ENCODE assay signal across 25 cellular contexts in genomic region chr9:122179690-122180074, GRCh38. TPM values are rescaled to one million over a fixed set of nuclear protein-coding genes. Genes with fewer than 3 reads are reported as not detected.
A peak's percentile ranks its signal among the peaks of the same experiment; 100 is the strongest.
DNase-seq lines count a peak whose midpoint lies in the region; ATAC-seq, FAIRE-seq and TF ChIP-seq lines count a peak whose summit lies in the region.
"Had no signal": no experiment of that assay in that cellular context is flagged by ENCODE, and none has a peak within 500 bp of the region (broad histone marks: within the 10 kb centered on the region; RNA-seq: fewer than 3 reads in every experiment).

No MANE protein-coding gene starts in this region.

- H3K4me2 ChIP-seq in mammary epithelial cell (ENCODE audit: insufficient read depth, low read depth, low read length) (no peak overlapping the region), PC-3 (ENCODE audit: low read length) (peak overlapping the region; percentile 28; the same call in 1 of the 2 replicates), H1 (ENCODE audit: insufficient read depth in 1 of 2, low read depth in 2 of 2, low read length in 2 of 2) (no peak overlapping the region)
- H3K4me2 ChIP-seq: KMS-11, PC-9 had no signal

- no peak overlapping the region for H2BK20ac ChIP-seq in H1 (ENCODE audit: low read length)

- H3K79me2 ChIP-seq in mammary epithelial cell (ENCODE audit: insufficient read depth, low read length) (no peaks in the 10 kb centered on the region), PC-3 (ENCODE audit: low read length) (no peaks in the 10 kb centered on the region), H1 (ENCODE audit: control insufficient read depth in 1 of 2, insufficient read depth in 2 of 2, low read length in 2 of 2) (no peaks in the 10 kb centered on the region)

- H2BK15ac ChIP-seq in H1 (ENCODE audit: low read length) = no peak overlapping the region

- H3K36me3 ChIP-seq in mammary epithelial cell (ENCODE audit: insufficient read depth, low read length) (no peaks in the 10 kb centered on the region), PC-3 (ENCODE audit: low read depth, low read length) (no peaks in the 10 kb centered on the region), H1 (ENCODE audit: control insufficient read depth in 2 of 4, insufficient read depth in 4 of 4, low read length in 3 of 4) (no peaks in the 10 kb centered on the region)
- H3K36me3 ChIP-seq: HAP-1, prostate gland had no signal

- no peak overlapping the region for H3K9ac ChIP-seq in mammary epithelial cell (ENCODE audit: insufficient read depth, low read length)
- H3K9ac ChIP-seq in PC-3 (ENCODE audit: low read length) = no peak overlapping the region
- no peak overlapping the region for H3K9ac ChIP-seq in H1 (replicated peaks in 1 of 4; ENCODE audit: extremely low read depth in 1 of 4, low read depth in 3 of 4, low read length in 3 of 4)
- H3K9ac ChIP-seq: KMS-11 had no signal

- ATAC-seq in PC-3 (peak; percentile 60), GM18907 (IDR thresholded peaks at IDR 0.05; ENCODE audit: unreplicated experiment) (no peak)

- H2AK5ac ChIP-seq in H1 (ENCODE audit: low read depth, low read length) = no peak overlapping the region

- intact Hi-C loops in mammary epithelial cell (cut with micrococcal nuclease) = no loop called here
- intact Hi-C loops in MCF 10A (cut with micrococcal nuclease) = no loop called here
- intact Hi-C loops in PC-3 (cut with micrococcal nuclease) = no loop called here

- H2BK5ac ChIP-seq in H1 (ENCODE audit: low read depth, low read length) = no peak overlapping the region

- no peak overlapping the region for H3K27ac ChIP-seq in mammary epithelial cell (ENCODE audit: insufficient read depth, low read depth, low read length)
- peak overlapping the region; percentile 13; the same call in 1 of the 2 replicates for H3K27ac ChIP-seq in PC-3 (ENCODE audit: low read length)
- no peak overlapping the region for H3K27ac ChIP-seq in H1 (ENCODE audit: low read depth, low read length)
- H3K27ac ChIP-seq: 22Rv1, C4-2B, KMS-11, PC-9, prostate gland had no signal

- H3K9me2 ChIP-seq in PC-3 (replicated peaks; ENCODE audit: low read length) = no peaks in the 10 kb centered on the region

- peaks cover 55% of the 10 kb centered on the region for H3K27me3 Mint-ChIP-seq in MCF 10A (ENCODE audit: insufficient read depth, unreplicated experiment)

- no peak overlapping the region for H4K91ac ChIP-seq in H1 (replicated peaks; ENCODE audit: insufficient read length, low read length)

- peak overlapping the region; percentile 55 for H2AFZ ChIP-seq in mammary epithelial cell (ENCODE audit: low read depth, low read length)
- H2AFZ ChIP-seq in PC-3 (ENCODE audit: low read length) = no peak overlapping the region
- H2AFZ ChIP-seq in H1 (ENCODE audit: low read length) = no peak overlapping the region
- H2AFZ ChIP-seq: PC-9 had no signal

- H3K23me2 ChIP-seq in H1 (ENCODE audit: low read depth, low read length) = no peaks in the 10 kb centered on the region

- no peaks in the 10 kb centered on the region for H3K79me1 ChIP-seq in H1 (ENCODE audit: low read depth, low read length)

- no peaks in the 10 kb centered on the region for H3K9me3 ChIP-seq in mammary epithelial cell (replicated peaks; ENCODE audit: insufficient read depth, low read length)
- H3K9me3 ChIP-seq in PC-3 (ENCODE audit: low read length) = no peaks in the 10 kb centered on the region
- H3K9me3 ChIP-seq in H1 (ENCODE audit: insufficient read depth in 2 of 2, low read depth in 1 of 2, low read length in 1 of 2) = no peaks in the 10 kb centered on the region
- H3K9me3 ChIP-seq: HAP-1, prostate gland had no signal

- H2BK120ac ChIP-seq in H1 (replicated peaks; ENCODE audit: low read depth, low read length) = no peak overlapping the region

- H3K4me1 ChIP-seq in mammary epithelial cell (ENCODE audit: insufficient read depth, low read length) = peaks cover 20% of the 10 kb centered on the region
- H3K4me1 ChIP-seq in PC-3 (ENCODE audit: insufficient read depth, low read length) = peaks cover 20% of the 10 kb centered on the region
- no peaks in the 10 kb centered on the region; a peak in 1 of 7 replicates for H3K4me1 ChIP-seq in H1 (replicated peaks in 1 of 4; ENCODE audit: control insufficient read depth in 3 of 4, insufficient read depth in 4 of 4, low read length in 3 of 4)
- H3K4me1 ChIP-seq: prostate gland had no signal

- BruUV-seq in mammary epithelial cell (replicated peaks; lab: Mats Ljungman, UMichigan) = no TSS peak
- BruUV-seq in MCF 10A (replicated peaks; lab: Mats Ljungman, UMichigan) = no TSS peak
- no TSS peak for BruUV-seq in PC-3 (replicated peaks; lab: Mats Ljungman, UMichigan)

- H3K56ac ChIP-seq in H1 (replicated peaks; ENCODE audit: insufficient read length, low read depth, low read length) = no peak overlapping the region

- H3K4ac ChIP-seq in H1 (replicated peaks; ENCODE audit: insufficient read length, low read depth, low read length) = no peak overlapping the region

- no peak overlapping the region for H3K23ac ChIP-seq in H1 (ENCODE audit: insufficient read length)

- in situ Hi-C loops in mammary epithelial cell (cut with MboI; ENCODE audit: low sequenced_read_pairs in 2 of 2) = no loop called here

- 44% methylated on average over 2 of the region's 2 CpGs for WGBS in mammary epithelial cell (ENCODE audit: low coverage, missing lambda C conversion rate)
- 95% methylated on average over 2 of the region's 2 CpGs; no CpG with 5 or more reads in 1 of the 2 experiments for WGBS in H1 (ENCODE audit: extremely low coverage in 1 of 2, insufficient coverage in 1 of 2, insufficient read length in 1 of 2, insufficient replicate concordance in 2 of 2, low coverage in 1 of 2, low lambda C conversion rate in 2 of 2, missing lambda C conversion rate in 1 of 2), 2 experiments

- no peak overlapping the region for H2BK12ac ChIP-seq in H1 (ENCODE audit: low read depth, low read length)

- TF ChIP-seq EP300 in H1 (IDR thresholded peaks at IDR 0.05; ENCODE audit: borderline replicate concordance in 1 of 2, low read depth in 2 of 2, low read length in 2 of 2) = no peak

- no peaks in the 10 kb centered on the region for H3K9me3 Mint-ChIP-seq in MCF 10A (ENCODE audit: unreplicated experiment)
- H3K9me3 Mint-ChIP-seq: mesothelial cell of epicardium had no signal

- dilution Hi-C loops in mammary epithelial cell (cut with HindIII; ENCODE audit: low sequenced_read_pairs) = no loop called here

- no peak overlapping the region for H4K5ac ChIP-seq in H1 (ENCODE audit: insufficient read length, low read depth, low read length)

- no peak for TF ChIP-seq POLR2A in H1 (IDR thresholded peaks at IDR 0.05; ENCODE audit: control extremely low read depth in 1 of 2, low read depth in 2 of 2, low read length in 2 of 2)

- no peaks in the 10 kb centered on the region for H4K20me1 ChIP-seq in mammary epithelial cell (ENCODE audit: insufficient read depth, low read length)
- no peaks in the 10 kb centered on the region for H4K20me1 ChIP-seq in PC-3 (ENCODE audit: low read length)
- no peaks in the 10 kb centered on the region for H4K20me1 ChIP-seq in H1 (replicated peaks in 1 of 2; ENCODE audit: control insufficient read depth in 1 of 2, insufficient read depth in 2 of 2, low read length in 2 of 2)

- H3F3A ChIP-seq in PC-3 (ENCODE audit: low read length, unreplicated experiment) = no peaks in the 10 kb centered on the region

- no peak overlapping the region for H3K14ac ChIP-seq in H1 (ENCODE audit: insufficient read length)

- POLR2A ChIA-PET in MCF 10A (lab: Yijun Ruan, JAX) (no interaction called here), PC-3 (lab: Charles Lee; ENCODE audit: unreplicated experiment) (interaction anchor here (0.7 kb wide), 1 partner anchor 11 kb away, joined by 6 read pairs; no protein-coding TSS in a partner anchor), H1 (lab: Charles Lee; ENCODE audit: partially characterized antibody) (no interaction called here)

- H3K18ac ChIP-seq in H1 (ENCODE audit: extremely low read depth, low read length) = no peak overlapping the region

- H3K4me3 Mint-ChIP-seq in MCF 10A (ENCODE audit: unreplicated experiment) = no peak overlapping the region
- H3K4me3 Mint-ChIP-seq: mesothelial cell of epicardium had no signal

- H3K4me1 Mint-ChIP-seq in MCF 10A (ENCODE audit: insufficient read depth, unreplicated experiment) = peaks cover 7% of the 10 kb centered on the region
- H3K4me1 Mint-ChIP-seq: mesothelial cell of epicardium had no signal

- H4K8ac ChIP-seq in H1 (ENCODE audit: extremely low read depth, insufficient read depth, low read length) = peak overlapping the region; percentile 82; the same call in 1 of the 2 replicates

- TF ChIP-seq RAD21 in H1 (IDR thresholded peaks at IDR 0.05 in 1 of 2, conservative IDR thresholded peaks at IDR 0.05 in 1 of 2; ENCODE audit: low read depth in 2 of 2, low read length in 2 of 2) = no peak

- CTCF ChIA-PET in mammary epithelial cell (lab: Charles Lee; ENCODE audit: low non-redundant PET) (no interaction called here), MCF 10A (lab: Yijun Ruan, JAX) (interaction anchor here (0.6 to 0.7 kb wide), 2 partner anchors 17 to 54 kb away, joined by 3 read pairs; no protein-coding TSS in a partner anchor), PC-3 (lab: Charles Lee) (no interaction called here), H1 (lab: Charles Lee; ENCODE audit: partially characterized antibody) (interaction anchor here (0.6 to 1.3 kb wide), 3 partner anchors 9 to 53 kb away, joined by 3 to 4 read pairs (median 4); no protein-coding TSS in a partner anchor)

- DNase-seq in mammary epithelial cell (peak; percentile 44), MCF 10A (ENCODE audit: unreplicated experiment) (no peak), PC-3 (peak; percentile 68), H1 (ENCODE audit: low read depth in 1 of 2, low spot score in 2 of 2) (no peak), NCI-H146 treated with DMSO at 0.1 percent for 48 hours (lab: John Stamatoyannopoulos, UW; ENCODE audit: unreplicated experiment) (no peak), NCI-H345 treated with DMSO at 0.1 percent for 48 hours (lab: John Stamatoyannopoulos, UW; ENCODE audit: unreplicated experiment) (no peak), NK-92 (lab: John Stamatoyannopoulos, UW; ENCODE audit: unreplicated experiment) (no peak)
- DNase-seq: activated CD4-positive, alpha-beta T cell treated with anti-CD3 and anti-CD28 coated beads for 48 hours; activated effector memory CD4-positive, alpha-beta T cell treated with Interleukin-2 at 50 U/mL for 16 hours; cerebellar nuclear complex; hypothalamus; NCI-H748 treated with DMSO at 0.1 percent for 48 hours; PC-9; stimulated activated CD4-positive, alpha-beta T cell treated with anti-CD3 and anti-CD28 coated beads, Interleukin-4, amount 100 ng/mL, for 4 hours had no signal

- H3K27me3 ChIP-seq in mammary epithelial cell (ENCODE audit: insufficient read depth, low read length) = no peaks in the 10 kb centered on the region
- H3K27me3 ChIP-seq in PC-3 (ENCODE audit: low read length) = no peaks in the 10 kb centered on the region
- 0 out of 7 replicates have a peak, but pooled peaks cover 0 to 2% (median 0%) of the 10 kb centered on the region in 4 experiments for H3K27me3 ChIP-seq in H1 (replicated peaks in 1 of 4; ENCODE audit: control insufficient read depth in 3 of 4, extremely low read depth in 1 of 4, insufficient read depth in 3 of 4, low read length in 3 of 4)

- no peak overlapping the region for H3K27ac Mint-ChIP-seq in MCF 10A (ENCODE audit: low read depth, unreplicated experiment)
- H3K27ac Mint-ChIP-seq: mesothelial cell of epicardium had no signal

- FAIRE-seq in H1 (lab: Jason Lieb, UNC) = no peak
- FAIRE-seq: TTC549 had no signal

- H3K36me3 Mint-ChIP-seq in MCF 10A (ENCODE audit: insufficient read depth, unreplicated experiment) = no peaks in the 10 kb centered on the region
- H3K36me3 Mint-ChIP-seq: mesothelial cell of epicardium had no signal

- H3K4me3 ChIP-seq in mammary epithelial cell (replicated peaks in 1 of 3; ENCODE audit: insufficient read depth in 1 of 3, low read depth in 2 of 3, low read length in 3 of 3) (no peak overlapping the region), PC-3 (ENCODE audit: low read length) (no peak overlapping the region), H1 (ENCODE audit: extremely low read depth in 1 of 4, insufficient read depth in 2 of 4, low read depth in 3 of 4, low read length in 4 of 4) (no peak overlapping the region)
- H3K4me3 ChIP-seq: HAP-1, PC-9, prostate gland had no signal

- no peak for TF ChIP-seq CTCF in mammary epithelial cell (conservative IDR thresholded peaks at IDR 0.05 in 1 of 2, IDR thresholded peaks at IDR 0.05 in 1 of 2; ENCODE audit: extremely low read depth in 1 of 2, insufficient read depth in 1 of 2, low read depth in 1 of 2, low read length in 2 of 2)
- TF ChIP-seq CTCF in MCF 10A (IDR thresholded peaks at IDR 0.05; ENCODE audit: unreplicated experiment) = no peak
- TF ChIP-seq CTCF in PC-3 (conservative IDR thresholded peaks at IDR 0.05; ENCODE audit: low read depth, low read length) = no peak
- no peak for TF ChIP-seq CTCF in H1 (IDR thresholded peaks at IDR 0.05; ENCODE audit: control extremely low read depth in 1 of 3, insufficient read depth in 1 of 3, low read depth in 1 of 3, low read length in 3 of 3)

RNA-seq across cellular contexts. Expression of gene MORN5, which starts 20.0 kb away (rescaled TPM):
- not detected for total RNA-seq in mammary epithelial cell
- polyA plus RNA-seq in mammary epithelial cell = not detected
- not detected for polyA minus RNA-seq in mammary epithelial cell
- total RNA-seq in MCF 10A (2022) = not detected in 2 replicates
- not detected in 2 replicates for total RNA-seq in PC-3 (2014; rRNA removed)
- total RNA-seq in H1 (2021; fragmentation: NEBNext Ultra II Directional; extraction: Animal tissue kit (Norgen Biotek cat#: 25700)) = not detected in 2 replicates
- not detected in 2 replicates for polyA plus RNA-seq in H1 (2011; rRNA removed)
- polyA plus RNA-seq in H1 (2011; cell fraction: cytosol; rRNA removed) = not detected
- not detected for polyA plus RNA-seq in H1 (2011; cell fraction: nucleus; rRNA removed)
- not detected in 4 replicates for polyA plus RNA-seq in H1 (2012, experiment 1 of 2)
- polyA plus RNA-seq in H1 (2012, experiment 2 of 2) = not detected
- not detected for polyA plus RNA-seq in H1 (2013, experiment 1 of 2)
- not detected for polyA plus RNA-seq in H1 (2013, experiment 2 of 2)
- polyA minus RNA-seq in H1 (2011; rRNA and poly(A)+ RNA removed) = not detected in 2 replicates
- polyA minus RNA-seq in H1 (2011; cell fraction: cytosol; rRNA and poly(A)+ RNA removed) = not detected
- not detected for polyA minus RNA-seq in H1 (2011; cell fraction: nucleus; rRNA and poly(A)+ RNA removed)
- total RNA-seq: kidney epithelial cell, mesothelial cell of epicardium, PC-9, subcutaneous adipose tissue had no signal
- polyA plus RNA-seq: neural cell had no signal

RNA-seq across cellular contexts. Expression of gene NDUFA8, which starts 20.1 kb away (rescaled TPM):
- total RNA-seq in mammary epithelial cell (10 to 100 TPM; 26.0 to 77.4 TPM), MCF 10A (2022) (52.5 and 58.4 TPM in 2 replicates), PC-3 (2014; rRNA removed) (67.5 and 71.4 TPM in 2 replicates)
- polyA plus RNA-seq in mammary epithelial cell (111 TPM), H1 (2011; rRNA removed) (56.6 and 73.8 TPM in 2 replicates)
- polyA minus RNA-seq in mammary epithelial cell = 36.5 TPM
- 59.8 and 61.0 TPM in 2 replicates for total RNA-seq in H1 (2021; fragmentation: NEBNext Ultra II Directional; extraction: Animal tissue kit (Norgen Biotek cat#: 25700))
- 79.1 TPM for polyA plus RNA-seq in H1 (2011; cell fraction: cytosol; rRNA removed)
- 28.4 TPM for polyA plus RNA-seq in H1 (2011; cell fraction: nucleus; rRNA removed)
- 77.6 to 100 TPM (median 85.9 TPM) in 4 replicates for polyA plus RNA-seq in H1 (2012, experiment 1 of 2)
- 79.9 TPM for polyA plus RNA-seq in H1 (2012, experiment 2 of 2)
- polyA plus RNA-seq in H1 (2013, experiment 1 of 2) = 79.1 TPM
- polyA plus RNA-seq in H1 (2013, experiment 2 of 2) = 79.1 TPM
- polyA minus RNA-seq in H1 (2011; rRNA and poly(A)+ RNA removed) = 31.9 and 35.9 TPM in 2 replicates
- polyA minus RNA-seq in H1 (2011; cell fraction: cytosol; rRNA and poly(A)+ RNA removed) = 19.2 TPM
- 11.1 TPM for polyA minus RNA-seq in H1 (2011; cell fraction: nucleus; rRNA and poly(A)+ RNA removed)

RNA-seq across cellular contexts. Expression of gene LHX6, which starts 49.1 kb away (rescaled TPM):
- total RNA-seq in mammary epithelial cell = 10 to 100 TPM in 1 of 2 donors, 1 to 10 TPM in 1; 4.5 to 22.3 TPM
- polyA plus RNA-seq in mammary epithelial cell = 3.0 TPM
- 0.83 TPM for polyA minus RNA-seq in mammary epithelial cell
- 0.26 TPM in 1 of 2 replicates, not detected in the other for total RNA-seq in MCF 10A (2022)
- total RNA-seq in PC-3 (2014; rRNA removed) = 11.1 and 16.5 TPM in 2 replicates
- 1.2 and 1.9 TPM in 2 replicates for total RNA-seq in H1 (2021; fragmentation: NEBNext Ultra II Directional; extraction: Animal tissue kit (Norgen Biotek cat#: 25700))
- 0.92 and 1.0 TPM in 2 replicates for polyA plus RNA-seq in H1 (2011; rRNA removed)
- polyA plus RNA-seq in H1 (2011; cell fraction: cytosol; rRNA removed) = 0.96 TPM
- 1.3 TPM for polyA plus RNA-seq in H1 (2011; cell fraction: nucleus; rRNA removed)
- polyA plus RNA-seq in H1 (2012, experiment 1 of 2) = 0.47 to 1.5 TPM (median 0.91 TPM) in 4 replicates
- 0.52 TPM for polyA plus RNA-seq in H1 (2012, experiment 2 of 2)
- polyA plus RNA-seq in H1 (2013, experiment 1 of 2) = 1.3 TPM
- 1.4 TPM for polyA plus RNA-seq in H1 (2013, experiment 2 of 2)
- 0.63 and 0.88 TPM in 2 replicates for polyA minus RNA-seq in H1 (2011; rRNA and poly(A)+ RNA removed)
- polyA minus RNA-seq in H1 (2011; cell fraction: cytosol; rRNA and poly(A)+ RNA removed) = 0.44 TPM
- polyA minus RNA-seq in H1 (2011; cell fraction: nucleus; rRNA and poly(A)+ RNA removed) = 1.4 TPM
- total RNA-seq: PC-9 had no signal

Comparison
In these comparisons a context has a peak if more than half of its experiments do, and no peak if none do; other contexts are left out.
1. DNase-seq: peak in mammary epithelial cell (single experiment) and PC-3 (single experiment); none in MCF 10A (single experiment), H1 (0 of 2), NCI-H146 treated with DMSO at 0.1 percent for 48 hours (single experiment), NCI-H345 treated with DMSO at 0.1 percent for 48 hours (single experiment) and NK-92 (single experiment).
2. CTCF ChIA-PET loops: an anchor here in MCF 10A (0.6 to 0.7 kb wide) and H1 (0.6 to 1.3 kb wide); none called in mammary epithelial cell and PC-3.